ENCODE assay signal across 1 cellular context in the genomic region with DNA sequence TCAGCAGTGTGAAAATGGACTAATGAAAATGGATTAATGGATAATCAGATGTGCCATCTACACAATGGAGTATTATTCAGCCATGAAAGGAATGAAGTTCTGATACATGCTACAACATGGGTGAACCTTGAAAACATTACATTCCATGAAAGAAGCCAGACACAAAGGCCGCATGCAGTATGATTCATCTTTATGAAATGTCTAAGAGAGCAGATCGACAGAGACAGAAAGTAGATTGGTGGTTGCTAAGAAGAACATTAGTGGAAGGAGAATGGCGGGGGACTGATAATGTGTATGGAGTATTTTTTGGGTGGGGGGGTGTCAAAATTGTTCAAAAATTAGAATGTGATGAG.
TF ChIP-seq lines count a peak whose summit lies in the region.

No MANE protein-coding gene starts in this region.

TF ChIP-seq in HepG2, 621 proteins besides CTCF, POLR2A, EP300 and RAD21 (continued from another document):
- TF ChIP-seq ZNF639 (CRISPR knock-in tag; conservative IDR thresholded peaks at IDR 0.05), result no peak
TF ChIP-seq in HepG2: peak in this region for 0.
